Comparison of ENCODE assay signal across 17 cellular contexts in genomic region chr3:5349343-5349742, GRCh38.
"Had no signal": no experiment of that assay in that cellular context is flagged by ENCODE, and none has a peak within 500 bp of the region (broad histone marks: within the 10 kb centered on the region; RNA-seq: fewer than 3 reads in every experiment).

No MANE protein-coding gene starts in this region.

- H3K4me1 Mint-ChIP-seq: activated CD4-positive, alpha-beta memory T cell treated with anti-CD3 and anti-CD28 coated beads, Interleukin-2, amount 10 ng/mL, durations not matched to agents 7 days and 5 days; activated naive CD4-positive, alpha-beta T cell treated with anti-CD3 and anti-CD28 coated beads, Interleukin-2, amount 50 U/mL, for 24 hours; T-cell had no signal

- H3K36me3 Mint-ChIP-seq: activated naive CD4-positive, alpha-beta T cell treated with anti-CD3 and anti-CD28 coated beads, Interleukin-2, amount 50 U/mL, for 24 hours; natural killer cell treated with Interleukin-12 subunit alpha and Interleukin-12 subunit beta and Interleukin-15 and Interleukin-18, amount 100 ng/mL, for 72 hours; T-cell had no signal

- H3K9me3 ChIP-seq: adrenal gland had no signal

- DNase-seq: activated CD4-positive, alpha-beta memory T cell treated with anti-CD3 and anti-CD28 coated beads, Interleukin-2, amount 10 ng/mL, durations not matched to agents 7 days and 5 days; activated T-cell treated with anti-CD3 and anti-CD28 coated beads, Interleukin-2, amount 50 U/mL, for 24 hours; adrenal gland; glutamatergic neuron; retina; stimulated activated CD4-positive, alpha-beta T cell treated with anti-CD3 and anti-CD28 coated beads, Interleukin-15, amount 100 ng/mL, for 24 hours; stimulated activated CD4-positive, alpha-beta T cell treated with anti-CD3 and anti-CD28 coated beads, Interleukin-4, amount 100 ng/mL, for 1 hour; stimulated activated naive CD4-positive, alpha-beta T cell treated with Interleukin-2 at 50 U/mL for 16 hours; substantia nigra; T-cell; T1000; WERI-Rb-1 had no signal

- H3K36me3 ChIP-seq: adrenal gland, cardiac muscle cell, tibial nerve, WERI-Rb-1 had no signal

- H3K27me3 ChIP-seq: adrenal gland, cardiac muscle cell, tibial nerve had no signal

- ATAC-seq: esophagus mucosa; natural killer cell treated with Interleukin-12 subunit alpha and Interleukin-12 subunit beta and Interleukin-15 and Interleukin-18, amount 100 ng/mL, for 72 hours; T-cell had no signal

- H3K4me3 Mint-ChIP-seq: activated CD4-positive, alpha-beta memory T cell treated with anti-CD3 and anti-CD28 coated beads, Interleukin-2, amount 10 ng/mL, durations not matched to agents 7 days and 5 days; activated naive CD4-positive, alpha-beta T cell treated with anti-CD3 and anti-CD28 coated beads, Interleukin-2, amount 50 U/mL, for 24 hours; activated T-cell treated with anti-CD3 and anti-CD28 coated beads, Interleukin-2, amount 50 U/mL, for 24 hours; natural killer cell treated with Interleukin-12 subunit alpha and Interleukin-12 subunit beta and Interleukin-15 and Interleukin-18, amount 100 ng/mL, for 72 hours; T-cell had no signal

- H3K4me1 ChIP-seq: adrenal gland, tibial nerve had no signal

- H3K27ac Mint-ChIP-seq: activated CD4-positive, alpha-beta memory T cell treated with anti-CD3 and anti-CD28 coated beads, Interleukin-2, amount 10 ng/mL, durations not matched to agents 7 days and 5 days; activated naive CD4-positive, alpha-beta T cell treated with anti-CD3 and anti-CD28 coated beads, Interleukin-2, amount 50 U/mL, for 24 hours; activated T-cell treated with anti-CD3 and anti-CD28 coated beads, Interleukin-2, amount 50 U/mL, for 24 hours; natural killer cell treated with Interleukin-12 subunit alpha and Interleukin-12 subunit beta and Interleukin-15 and Interleukin-18, amount 100 ng/mL, for 72 hours; T-cell had no signal

- H3K4me3 ChIP-seq: adrenal gland, cardiac muscle cell, tibial nerve had no signal

- H3K27ac ChIP-seq: adrenal gland, cardiac muscle cell, tibial nerve, WERI-Rb-1 had no signal

- H3K9me3 Mint-ChIP-seq: activated CD4-positive, alpha-beta memory T cell treated with anti-CD3 and anti-CD28 coated beads, Interleukin-2, amount 10 ng/mL, durations not matched to agents 7 days and 5 days; activated T-cell treated with anti-CD3 and anti-CD28 coated beads, Interleukin-2, amount 50 U/mL, for 24 hours had no signal
